In genomic region chr14:104099096-104100041, GRCh38 we compare ENCODE assay signal across 15 cellular contexts. TPM values are rescaled to one million over a fixed set of nuclear protein-coding genes. Genes with fewer than 3 reads are reported as not detected.
"Had no signal": no experiment of that assay in that cellular context is flagged by ENCODE, and none has a peak within 500 bp of the region (broad histone marks: within the 10 kb centered on the region; RNA-seq: fewer than 3 reads in every experiment).

No MANE protein-coding gene starts in this region.

- H3K27ac ChIP-seq: sigmoid colon, thyroid gland had no signal

- ATAC-seq: activated naive CD8-positive, alpha-beta T cell treated with anti-CD3 and anti-CD28 coated beads, Interleukin-2, amount 50 U/mL, for 24 hours; left lobe of liver; SK-N-SH treated with all-trans-retinoic acid at 6 μM for 48 hours had no signal

- H3K9me3 ChIP-seq: sigmoid colon, thyroid gland had no signal

- H3K27me3 ChIP-seq: thyroid gland had no signal

- H3K4me1 ChIP-seq: sigmoid colon had no signal

- H3K36me3 ChIP-seq: sigmoid colon, thyroid gland had no signal

- DNase-seq: activated B cell treated with CpG ODN at 0.5 μM for 24 hours; activated CD4-positive, alpha-beta T cell treated with anti-CD3 and anti-CD28 coated beads, Interleukin-2, amount 10 ng/mL, durations not matched to agents 7 days and 5 days; activated CD8-positive, alpha-beta memory T cell treated with anti-CD3 and anti-CD28 coated beads for 24 hours; activated naive CD4-positive, alpha-beta T cell treated with Interleukin-2 at 50 U/mL for 16 hours; activated naive CD8-positive, alpha-beta T cell treated with anti-CD3 and anti-CD28 coated beads, Interleukin-2, amount 50 U/mL, for 24 hours; caudate nucleus; cortex of kidney; effector CD8-positive, alpha-beta T cell; sigmoid colon; stimulated activated CD4-positive, alpha-beta T cell treated with anti-CD3 and anti-CD28 coated beads, Interleukin-15, amount 100 ng/mL, for 24 hours; stimulated activated CD4-positive, alpha-beta T cell treated with anti-CD3 and anti-CD28 coated beads, Interleukin-4, amount 100 ng/mL, for 4 hours; thyroid gland had no signal

- H3K4me3 ChIP-seq: sigmoid colon, thyroid gland had no signal

RNA-seq across cellular contexts. Expression of gene ASPG, which starts 13.9 kb away (rescaled TPM):
- total RNA-seq: activated B cell treated with CpG ODN at 0.5 μM for 24 hours; activated CD4-positive, alpha-beta T cell treated with anti-CD3 and anti-CD28 coated beads, Interleukin-2, amount 10 ng/mL, durations not matched to agents 7 days and 5 days; glomerular endothelial cell had no signal

RNA-seq across cellular contexts. Expression of gene KIF26A, which starts 39.0 kb away (rescaled TPM):
- total RNA-seq: activated B cell treated with CpG ODN at 0.5 μM for 24 hours had no signal
